19 cellular contexts compared by ENCODE assay signal in genomic region chr2:69087912-69088240, GRCh38.
A peak's percentile ranks its signal among the peaks of the same experiment; 100 is the strongest.
DNase-seq lines count a peak whose midpoint lies in the region; TF ChIP-seq lines count a peak whose summit lies in the region.
"Had no signal": no experiment of that assay in that cellular context is flagged by ENCODE, and none has a peak within 500 bp of the region (broad histone marks: within the 10 kb centered on the region; RNA-seq: fewer than 3 reads in every experiment).

No MANE protein-coding gene starts in this region.

- TF ChIP-seq CTCF in foreskin fibroblast (IDR thresholded peaks at IDR 0.05; ENCODE audit: low read depth, low read length), result no peak
- no peak for TF ChIP-seq CTCF in smooth muscle cell (IDR thresholded peaks at IDR 0.05; ENCODE audit: borderline replicate concordance, insufficient read depth, poor library complexity, severe bottlenecking)

- H3K27ac Mint-ChIP-seq in T-helper 2 cell treated with Interferon-gamma antibody and Interleukin-4, amounts not matched to agents 5 μg/mL and 100 μg/mL, for 36 hours, result no peak overlapping the region
- H3K27ac Mint-ChIP-seq: IgD-negative memory B cell; natural killer cell; stimulated activated naive CD8-positive, alpha-beta T cell treated with anti-CD3 and anti-CD28 coated beads, Interleukin-15, amount 100 ng/mL, for 72 hours had no signal

- H3K9me3 ChIP-seq in adipocyte (ENCODE audit: control insufficient read depth, low read length), result no peaks in the 10 kb centered on the region
- no peaks in the 10 kb centered on the region for H3K9me3 ChIP-seq in smooth muscle cell (replicated peaks; ENCODE audit: low read depth)
- H3K9me3 ChIP-seq: BE2C, heart right ventricle, uterus had no signal

- 8% methylated on average over 1 of the region's 1 CpG for WGBS in smooth muscle cell (ENCODE audit: low lambda C conversion rate)

- H3K9me3 Mint-ChIP-seq in T-helper 2 cell treated with Interferon-gamma antibody and Interleukin-4, amounts not matched to agents 5 μg/mL and 100 μg/mL, for 36 hours, result no peaks in the 10 kb centered on the region
- H3K9me3 Mint-ChIP-seq: IgD-negative memory B cell; natural killer cell; stimulated activated naive CD8-positive, alpha-beta T cell treated with anti-CD3 and anti-CD28 coated beads, Interleukin-15, amount 100 ng/mL, for 72 hours had no signal

- H3K9ac ChIP-seq in adipocyte (ENCODE audit: low read length) (no peak overlapping the region), smooth muscle cell (ENCODE audit: low read depth) (peak overlapping the region; percentile 8)

- H3K4me3 Mint-ChIP-seq in T-helper 2 cell treated with Interferon-gamma antibody and Interleukin-4, amounts not matched to agents 5 μg/mL and 100 μg/mL, for 36 hours, result no peak overlapping the region
- H3K4me3 Mint-ChIP-seq: natural killer cell; stimulated activated naive CD8-positive, alpha-beta T cell treated with anti-CD3 and anti-CD28 coated beads, Interleukin-15, amount 100 ng/mL, for 72 hours had no signal

- no peaks in the 10 kb centered on the region for H3K4me1 Mint-ChIP-seq in T-helper 2 cell treated with Interferon-gamma antibody and Interleukin-4, amounts not matched to agents 5 μg/mL and 100 μg/mL, for 36 hours (ENCODE audit: low read depth)
- H3K4me1 Mint-ChIP-seq: IgD-negative memory B cell; stimulated activated naive CD8-positive, alpha-beta T cell treated with anti-CD3 and anti-CD28 coated beads, Interleukin-15, amount 100 ng/mL, for 72 hours had no signal

- no peaks in the 10 kb centered on the region for H4K20me1 ChIP-seq in smooth muscle cell (ENCODE audit: low read depth)

- peaks cover 50% of the 10 kb centered on the region for H3F3A ChIP-seq in smooth muscle cell (ENCODE audit: low read depth)

- peaks cover 12% of the 10 kb centered on the region for H3K36me3 ChIP-seq in adipocyte (ENCODE audit: control insufficient read depth, insufficient read depth, low read length, severe bottlenecking)
- peaks cover 4% of the 10 kb centered on the region for H3K36me3 ChIP-seq in smooth muscle cell (ENCODE audit: low read depth)
- H3K36me3 ChIP-seq: BE2C, uterus had no signal

- no peak overlapping the region for H2AFZ ChIP-seq in smooth muscle cell (ENCODE audit: low read depth)

- H3K27me3 ChIP-seq in adipocyte (replicated peaks; ENCODE audit: control insufficient read depth, insufficient read depth, low read length) (no peaks in the 10 kb centered on the region), smooth muscle cell (ENCODE audit: low read depth) (no peaks in the 10 kb centered on the region)
- H3K27me3 ChIP-seq: BE2C, heart right ventricle, uterus had no signal

- H3K4me2 ChIP-seq in smooth muscle cell, result peak overlapping the region; percentile 52

- H3K4me1 ChIP-seq in adipocyte (ENCODE audit: control insufficient read depth, insufficient read depth, low read length) (peaks cover 41% of the 10 kb centered on the region), smooth muscle cell (ENCODE audit: low read depth) (peaks cover 15% of the 10 kb centered on the region)
- H3K4me1 ChIP-seq: BE2C, uterus had no signal

- DNase-seq in EL, result peak; percentile 13
- DNase-seq in adipocyte (ENCODE audit: low read depth), result peak; percentile 81
- peak; percentile 56 to 77 for DNase-seq in foreskin fibroblast
- no peak for DNase-seq in smooth muscle cell (lab: John Stamatoyannopoulos, UW; ENCODE audit: unreplicated experiment)
- no peak for DNase-seq in NOMO-1 treated with DMSO at 0.1 percent for 48 hours (lab: John Stamatoyannopoulos, UW; ENCODE audit: unreplicated experiment)
- no peak for DNase-seq in SKM-1 treated with dmso at 0.1 percent for 144 hours (lab: John Stamatoyannopoulos, UW; ENCODE audit: unreplicated experiment)
- DNase-seq in NOMO-1 treated with dmso at 0.1 percent for 144 hours (lab: John Stamatoyannopoulos, UW; ENCODE audit: unreplicated experiment), result no peak
- no peak for DNase-seq in T-helper 2 cell treated with Interferon-gamma antibody and Interleukin-4, amounts not matched to agents 5 μg/mL and 100 μg/mL, for 36 hours (ENCODE audit: low spot score)
- DNase-seq: activated CD4-positive, alpha-beta T cell treated with anti-CD3 and anti-CD28 coated beads for 48 hours; activated CD8-positive, alpha-beta memory T cell treated with anti-CD3 and anti-CD28 coated beads, Interleukin-2, amount 50 U/mL, for 48 hours; activated gamma-delta T cell treated with Interleukin-2 at 50 U/mL for 16 hours; amygdala; BE2C; heart right ventricle; natural killer cell; NCI-H1930; stimulated activated naive CD8-positive, alpha-beta T cell treated with anti-CD3 and anti-CD28 coated beads, Interleukin-15, amount 100 ng/mL, for 72 hours; uterus had no signal

- H3K27me3 Mint-ChIP-seq in T-helper 2 cell treated with Interferon-gamma antibody and Interleukin-4, amounts not matched to agents 5 μg/mL and 100 μg/mL, for 36 hours (ENCODE audit: low read depth), result peaks cover 24% of the 10 kb centered on the region

- H3K36me3 Mint-ChIP-seq in T-helper 2 cell treated with Interferon-gamma antibody and Interleukin-4, amounts not matched to agents 5 μg/mL and 100 μg/mL, for 36 hours (ENCODE audit: low read depth), result no peaks in the 10 kb centered on the region
- H3K36me3 Mint-ChIP-seq: natural killer cell had no signal

- H3K4me3 ChIP-seq in adipocyte (ENCODE audit: low read length), result no peak overlapping the region
- no peak overlapping the region for H3K4me3 ChIP-seq in foreskin fibroblast (ENCODE audit: low read depth in 1 of 2, low read length in 2 of 2)
- H3K4me3 ChIP-seq in smooth muscle cell, result no peak overlapping the region
- H3K4me3 ChIP-seq: heart right ventricle, uterus had no signal

- no peaks in the 10 kb centered on the region for H3K79me2 ChIP-seq in smooth muscle cell (ENCODE audit: low read depth)

- H3K27ac ChIP-seq in smooth muscle cell (ENCODE audit: low read depth), result peak overlapping the region; percentile 99
- H3K27ac ChIP-seq: uterus had no signal

Comparison
In these comparisons a context has a peak if more than half of its experiments do, and no peak if none do; other contexts are left out.
1. DNase-seq: peak in EL (single experiment), adipocyte (single experiment) and foreskin fibroblast (2 of 2); none in smooth muscle cell (single experiment), NOMO-1 treated with DMSO at 0.1 percent for 48 hours (single experiment), SKM-1 treated with dmso at 0.1 percent for 144 hours (single experiment), NOMO-1 treated with dmso at 0.1 percent for 144 hours (single experiment) and T-helper 2 cell treated with Interferon-gamma antibody and Interleukin-4, amounts not matched to agents 5 μg/mL and 100 μg/mL, for 36 hours (single experiment).